13 cellular contexts compared by ENCODE assay signal in the genomic region with DNA sequence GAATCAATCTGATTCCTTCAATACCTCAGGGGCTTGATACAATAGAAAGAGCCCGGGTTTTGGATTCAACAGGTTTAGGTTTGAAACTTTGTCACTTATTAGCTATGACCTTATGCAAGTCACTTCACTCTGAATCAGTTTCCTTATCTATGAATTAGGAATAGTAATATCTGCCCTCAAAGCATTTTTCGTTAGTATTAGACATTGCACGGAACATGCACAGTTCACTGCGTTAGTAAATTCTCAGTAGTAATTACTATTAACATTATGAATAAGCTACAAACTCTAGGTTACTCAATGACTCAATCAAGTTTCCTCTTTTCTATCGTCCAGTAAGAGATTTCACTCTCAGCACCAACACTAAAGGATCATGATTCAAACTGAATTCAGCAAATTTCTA.
A peak's percentile ranks its signal among the peaks of the same experiment; 100 is the strongest.
DNase-seq lines count a peak whose midpoint lies in the region; ATAC-seq and TF ChIP-seq lines count a peak whose summit lies in the region.
"Had no signal": no experiment of that assay in that cellular context is flagged by ENCODE, and none has a peak within 500 bp of the region (broad histone marks: within the 10 kb centered on the region; RNA-seq: fewer than 3 reads in every experiment).

No MANE protein-coding gene starts in this region.

- H3K36me3 Mint-ChIP-seq in stimulated activated effector memory CD8-positive, alpha-beta T cell treated with anti-CD3 and anti-CD28 coated beads, Interleukin-12 subunit alpha, Interleukin-12 subunit beta, amount 100 ng/mL, for 72 hours, result peaks cover 59% of the 10 kb centered on the region

- H3K4me1 ChIP-seq in foreskin keratinocyte (no peaks in the 10 kb centered on the region), right atrium auricular region (no peaks in the 10 kb centered on the region)

- no peak for DNase-seq in stimulated activated effector memory CD8-positive, alpha-beta T cell treated with anti-CD3 and anti-CD28 coated beads, Interleukin-12 subunit alpha, Interleukin-12 subunit beta, amount 100 ng/mL, for 72 hours (ENCODE audit: low spot score in 2 of 2)
- DNase-seq in NCI-H1436 treated with DMSO at 0.1 percent for 48 hours (lab: John Stamatoyannopoulos, UW), result no peak
- no peak for DNase-seq in foreskin keratinocyte
- no peak for DNase-seq in right atrium auricular region (ENCODE audit: low spot score)
- DNase-seq: effector memory CD4-positive, alpha-beta T cell; heart left ventricle; stimulated activated CD4-positive, alpha-beta T cell treated with anti-CD3 and anti-CD28 coated beads, Interleukin-4, amount 100 ng/mL, for 1 hour; substantia nigra had no signal

- H3K27ac ChIP-seq in foreskin keratinocyte (no peak overlapping the region), right atrium auricular region (no peak overlapping the region)
- H3K27ac ChIP-seq: ascending aorta, heart left ventricle had no signal

- peaks cover 39% of the 10 kb centered on the region for H3K4me1 Mint-ChIP-seq in stimulated activated effector memory CD8-positive, alpha-beta T cell treated with anti-CD3 and anti-CD28 coated beads, Interleukin-12 subunit alpha, Interleukin-12 subunit beta, amount 100 ng/mL, for 72 hours

- H3K27me3 ChIP-seq in foreskin keratinocyte (no peaks in the 10 kb centered on the region), right atrium auricular region (no peaks in the 10 kb centered on the region)
- H3K27me3 ChIP-seq: ascending aorta, heart left ventricle had no signal

- no peak overlapping the region for H3K4me3 Mint-ChIP-seq in stimulated activated effector memory CD8-positive, alpha-beta T cell treated with anti-CD3 and anti-CD28 coated beads, Interleukin-12 subunit alpha, Interleukin-12 subunit beta, amount 100 ng/mL, for 72 hours

- no peaks in the 10 kb centered on the region for H3K36me3 ChIP-seq in right atrium auricular region
- H3K36me3 ChIP-seq: ascending aorta had no signal

- no peaks in the 10 kb centered on the region for H3K9me3 ChIP-seq in right atrium auricular region

- H3K27ac Mint-ChIP-seq in stimulated activated effector memory CD8-positive, alpha-beta T cell treated with anti-CD3 and anti-CD28 coated beads, Interleukin-12 subunit alpha, Interleukin-12 subunit beta, amount 100 ng/mL, for 72 hours, result no peak overlapping the region

- ATAC-seq in GM19023 (IDR thresholded peaks at IDR 0.05; ENCODE audit: unreplicated experiment), result peak; percentile 65
- ATAC-seq in GM21576 (IDR thresholded peaks at IDR 0.05; ENCODE audit: unreplicated experiment), result peak; percentile 73
- peak; percentile 83 for ATAC-seq in HG03097 (IDR thresholded peaks at IDR 0.05; ENCODE audit: low FRiP score, unreplicated experiment)
- ATAC-seq in stimulated activated effector memory CD8-positive, alpha-beta T cell treated with anti-CD3 and anti-CD28 coated beads, Interleukin-12 subunit alpha, Interleukin-12 subunit beta, amount 100 ng/mL, for 72 hours, result peak; percentile 84
- no peak for ATAC-seq in foreskin keratinocyte
- ATAC-seq: heart left ventricle had no signal

- TF ChIP-seq CTCF in foreskin keratinocyte (conservative IDR thresholded peaks at IDR 0.05) (no peak), right atrium auricular region (IDR thresholded peaks at IDR 0.05) (no peak)

- no peaks in the 10 kb centered on the region for H3K9me3 Mint-ChIP-seq in stimulated activated effector memory CD8-positive, alpha-beta T cell treated with anti-CD3 and anti-CD28 coated beads, Interleukin-12 subunit alpha, Interleukin-12 subunit beta, amount 100 ng/mL, for 72 hours
- H3K9me3 Mint-ChIP-seq: IgD-negative memory B cell had no signal

- no peak overlapping the region for H3K4me3 ChIP-seq in right atrium auricular region
- H3K4me3 ChIP-seq: ascending aorta, heart left ventricle had no signal
